In genomic region chr12:24803406-24804245, GRCh38 we compare ENCODE assay signal across 32 cellular contexts.
A peak's percentile ranks its signal among the peaks of the same experiment; 100 is the strongest.
DNase-seq lines count a peak whose midpoint lies in the region; ATAC-seq, FAIRE-seq and TF ChIP-seq lines count a peak whose summit lies in the region.
"Had no signal": no experiment of that assay in that cellular context is flagged by ENCODE, and none has a peak within 500 bp of the region (broad histone marks: within the 10 kb centered on the region; RNA-seq: fewer than 3 reads in every experiment).

No MANE protein-coding gene starts in this region.

- H3K27ac ChIP-seq in upper lobe of right lung = no peak overlapping the region
- H3K27ac ChIP-seq: A549, C4-2B, HL-60, pancreas, right atrium auricular region, stomach, transverse colon, VCaP had no signal

- no peaks in the 10 kb centered on the region for H3K27me3 ChIP-seq in upper lobe of right lung
- H3K27me3 ChIP-seq: MG63, pancreas, right atrium auricular region, stomach, transverse colon had no signal

- ATAC-seq in upper lobe of right lung (peak; percentile 54), GM21737 (IDR thresholded peaks at IDR 0.05; ENCODE audit: unreplicated experiment) (no peak)
- ATAC-seq: A549, left colon, pancreas, T-cell had no signal

- CTCF ChIA-PET in activated CD4-positive, alpha-beta memory T cell treated with anti-CD3 and anti-CD28 coated beads, Interleukin-2, amount 10 ng/mL, durations not matched to agents 7 days and 5 days (lab: Charles Lee) = interaction anchor here (0.8 to 1.7 kb wide), 2 partner anchors 17 to 49 kb away, joined by 3 to 4 read pairs; no protein-coding TSS in a partner anchor
- CTCF ChIA-PET in activated CD4-positive, alpha-beta memory T cell treated with anti-CD3 and anti-CD28 coated beads for 36 hours (lab: Charles Lee) = no interaction called here

- H3K4me3 Mint-ChIP-seq in activated CD4-positive, alpha-beta memory T cell treated with anti-CD3 and anti-CD28 coated beads, Interleukin-2, amount 10 ng/mL, durations not matched to agents 7 days and 5 days = no peak overlapping the region
- no peak overlapping the region for H3K4me3 Mint-ChIP-seq in activated CD4-positive, alpha-beta memory T cell treated with anti-CD3 and anti-CD28 coated beads for 36 hours
- H3K4me3 Mint-ChIP-seq: natural killer cell had no signal

- no peak for FAIRE-seq in GM12892 (lab: Jason Lieb, UNC)
- FAIRE-seq: A549, bronchial epithelial cell, G401.6, pancreas had no signal

- intact Hi-C loops in activated CD4-positive, alpha-beta memory T cell treated with anti-CD3 and anti-CD28 coated beads for 36 hours (cut with micrococcal nuclease) = no loop called here
- intact Hi-C loops in upper lobe of right lung (cut with DNase I) = no loop called here

- peaks cover 18% of the 10 kb centered on the region for H3K36me3 Mint-ChIP-seq in activated CD4-positive, alpha-beta memory T cell treated with anti-CD3 and anti-CD28 coated beads, Interleukin-2, amount 10 ng/mL, durations not matched to agents 7 days and 5 days (ENCODE audit: low read depth)
- H3K36me3 Mint-ChIP-seq in activated CD4-positive, alpha-beta memory T cell treated with anti-CD3 and anti-CD28 coated beads for 36 hours = peaks cover 5% of the 10 kb centered on the region
- H3K36me3 Mint-ChIP-seq: natural killer cell, T-cell had no signal

- no peak for TF ChIP-seq CTCF in upper lobe of right lung (IDR thresholded peaks at IDR 0.05)

- H3K27ac Mint-ChIP-seq in activated CD4-positive, alpha-beta memory T cell treated with anti-CD3 and anti-CD28 coated beads, Interleukin-2, amount 10 ng/mL, durations not matched to agents 7 days and 5 days = peak overlapping the region; percentile 11
- no peak overlapping the region for H3K27ac Mint-ChIP-seq in activated CD4-positive, alpha-beta memory T cell treated with anti-CD3 and anti-CD28 coated beads for 36 hours
- H3K27ac Mint-ChIP-seq: natural killer cell had no signal

- H3K4me1 Mint-ChIP-seq in activated CD4-positive, alpha-beta memory T cell treated with anti-CD3 and anti-CD28 coated beads, Interleukin-2, amount 10 ng/mL, durations not matched to agents 7 days and 5 days = peaks cover 13% of the 10 kb centered on the region
- peaks cover 13% of the 10 kb centered on the region for H3K4me1 Mint-ChIP-seq in activated CD4-positive, alpha-beta memory T cell treated with anti-CD3 and anti-CD28 coated beads for 36 hours (ENCODE audit: low read depth)

- TF ChIP-seq POLR2A in GM12892 (IDR thresholded peaks at IDR 0.05; ENCODE audit: low read depth, low read length) = no peak

- H3K27me3 Mint-ChIP-seq in activated CD4-positive, alpha-beta memory T cell treated with anti-CD3 and anti-CD28 coated beads, Interleukin-2, amount 10 ng/mL, durations not matched to agents 7 days and 5 days = no peaks in the 10 kb centered on the region
- no peaks in the 10 kb centered on the region for H3K27me3 Mint-ChIP-seq in activated CD4-positive, alpha-beta memory T cell treated with anti-CD3 and anti-CD28 coated beads for 36 hours
- H3K27me3 Mint-ChIP-seq: T-cell had no signal

- no peak for DNase-seq in activated CD4-positive, alpha-beta memory T cell treated with anti-CD3 and anti-CD28 coated beads, Interleukin-2, amount 10 ng/mL, durations not matched to agents 7 days and 5 days
- DNase-seq in activated CD4-positive, alpha-beta memory T cell treated with anti-CD3 and anti-CD28 coated beads for 36 hours = no peak
- DNase-seq in MV-4-11 (lab: John Stamatoyannopoulos, UW) = peak; percentile 64
- peak; percentile 18 for DNase-seq in UCSD-AML1 (lab: John Stamatoyannopoulos, UW; ENCODE audit: unreplicated experiment)
- no peak for DNase-seq in upper lobe of right lung
- no peak for DNase-seq in GM12892 (ENCODE audit: insufficient read length)
- DNase-seq in DMS53 treated with DMSO at 0.1 percent for 48 hours (lab: John Stamatoyannopoulos, UW; ENCODE audit: unreplicated experiment) = no peak
- DNase-seq: activated naive CD4-positive, alpha-beta T cell treated with Interleukin-2 at 50 U/mL for 16 hours; activated T-cell treated with anti-CD3 and anti-CD28 coated beads, Interleukin-2, amount 50 U/mL, for 1 hour; amygdala; cortex of kidney; glutamatergic neuron; left colon; MG63; natural killer cell; NCI-H2171; NCI-H524 treated with DMSO at 0.1 percent for 48 hours; OCI-M1; pancreas; SHP77; stomach; T-cell; transverse colon had no signal

- H3K9me3 Mint-ChIP-seq in activated CD4-positive, alpha-beta memory T cell treated with anti-CD3 and anti-CD28 coated beads, Interleukin-2, amount 10 ng/mL, durations not matched to agents 7 days and 5 days = peaks cover 23% of the 10 kb centered on the region
- H3K9me3 Mint-ChIP-seq in activated CD4-positive, alpha-beta memory T cell treated with anti-CD3 and anti-CD28 coated beads for 36 hours = peaks cover 14% of the 10 kb centered on the region
- H3K9me3 Mint-ChIP-seq: natural killer cell, T-cell had no signal

- H3K4me1 ChIP-seq in upper lobe of right lung = no peaks in the 10 kb centered on the region
- H3K4me1 ChIP-seq: A549, HAP-1, pancreas, right atrium auricular region, stomach, transverse colon had no signal

- H3K9me3 ChIP-seq in upper lobe of right lung = no peaks in the 10 kb centered on the region
- H3K9me3 ChIP-seq: A549, MG63, pancreas, transverse colon had no signal

- H3K4me3 ChIP-seq in upper lobe of right lung = no peak overlapping the region
- H3K4me3 ChIP-seq: A549, HAP-1, MG63, pancreas, right atrium auricular region, stomach, transverse colon had no signal

- POLR2A ChIA-PET in activated CD4-positive, alpha-beta memory T cell treated with anti-CD3 and anti-CD28 coated beads, Interleukin-2, amount 10 ng/mL, durations not matched to agents 7 days and 5 days (lab: Charles Lee) = interaction anchor here (1.0 kb wide), 1 partner anchor 35 kb away, joined by 4 read pairs; no protein-coding TSS in a partner anchor
- POLR2A ChIA-PET in activated CD4-positive, alpha-beta memory T cell treated with anti-CD3 and anti-CD28 coated beads for 36 hours (lab: Charles Lee) = no interaction called here

- no peaks in the 10 kb centered on the region for H3K36me3 ChIP-seq in upper lobe of right lung
- H3K36me3 ChIP-seq: HAP-1, MG63, pancreas, right atrium auricular region, stomach, transverse colon had no signal

Comparison
In these comparisons a context has a peak if more than half of its experiments do, and no peak if none do; other contexts are left out.
1. DNase-seq: peak in MV-4-11 (single experiment) and UCSD-AML1 (single experiment); none in activated CD4-positive, alpha-beta memory T cell treated with anti-CD3 and anti-CD28 coated beads, Interleukin-2, amount 10 ng/mL, durations not matched to agents 7 days and 5 days (single experiment), activated CD4-positive, alpha-beta memory T cell treated with anti-CD3 and anti-CD28 coated beads for 36 hours (single experiment), upper lobe of right lung (single experiment), GM12892 (single experiment) and DMS53 treated with DMSO at 0.1 percent for 48 hours (single experiment).